Comparison of ENCODE assay signal across 11 cellular contexts in genomic region chr1:97630968-97631367, GRCh38.
DNase-seq lines count a peak whose midpoint lies in the region; ATAC-seq and TF ChIP-seq lines count a peak whose summit lies in the region.
"Had no signal": no experiment of that assay in that cellular context is flagged by ENCODE, and none has a peak within 500 bp of the region (broad histone marks: within the 10 kb centered on the region; RNA-seq: fewer than 3 reads in every experiment).

No MANE protein-coding gene starts in this region.

- H3K27me3 Mint-ChIP-seq in nephron (ENCODE audit: low read depth), result no peaks in the 10 kb centered on the region

- no peak overlapping the region for H3K4me3 ChIP-seq in astrocyte of the spinal cord (ENCODE audit: low read depth, low read length)
- H3K4me3 ChIP-seq in foreskin fibroblast (ENCODE audit: low read depth in 1 of 2, low read length in 2 of 2), result no peak overlapping the region
- H3K4me3 ChIP-seq: PC-9 had no signal

- H3K4me1 Mint-ChIP-seq in nephron, result peaks cover 20% of the 10 kb centered on the region

- no peaks in the 10 kb centered on the region for H3K9me3 Mint-ChIP-seq in nephron

- H3K27ac Mint-ChIP-seq in nephron, result peak overlapping the region; percentile 44 to 71 (median 56)

- DNase-seq in HT-29 (ENCODE audit: low spot score), result peak; percentile 1
- DNase-seq in NCI-H2107 (lab: John Stamatoyannopoulos, UW), result peak; percentile 15
- DNase-seq in astrocyte of the spinal cord (ENCODE audit: low read depth, low spot score), result peak; percentile 12
- DNase-seq in activated CD4-positive, CD25-positive, alpha-beta regulatory T cell (lab: John Stamatoyannopoulos, UW), result no peak
- no peak for DNase-seq in foreskin fibroblast
- no peak for DNase-seq in middle frontal gyrus (ENCODE audit: extremely low spot score, low spot score)
- DNase-seq: amniotic stem cell, Calu3, PC-9 had no signal

- H3K36me3 Mint-ChIP-seq in nephron (ENCODE audit: low read depth), result no peaks in the 10 kb centered on the region

- TF ChIP-seq CTCF in astrocyte of the spinal cord (IDR thresholded peaks at IDR 0.05; ENCODE audit: low read depth, low read length), result no peak
- TF ChIP-seq CTCF in nephron (IDR thresholded peaks at IDR 0.05; ENCODE audit: unreplicated experiment in 3 of 3), result no peak
- no peak for TF ChIP-seq CTCF in foreskin fibroblast (IDR thresholded peaks at IDR 0.05; ENCODE audit: low read depth, low read length)

- H3K4me3 Mint-ChIP-seq in nephron, result no peak overlapping the region

- no peak for ATAC-seq in GM21447 (IDR thresholded peaks at IDR 0.05; ENCODE audit: unreplicated experiment)

- in situ Hi-C loops in astrocyte of the spinal cord (cut with HindIII; ENCODE audit: low sequenced_read_pairs), result no loop called here

Comparison
In these comparisons a context has a peak if more than half of its experiments do, and no peak if none do; other contexts are left out.
1. DNase-seq: peak in HT-29 (single experiment), NCI-H2107 (single experiment) and astrocyte of the spinal cord (single experiment); none in activated CD4-positive, CD25-positive, alpha-beta regulatory T cell (0 of 4), foreskin fibroblast (0 of 2) and middle frontal gyrus (single experiment).